12 cellular contexts compared by ENCODE assay signal in genomic region chr13:98207411-98207810, GRCh38. TPM values are rescaled to one million over a fixed set of nuclear protein-coding genes. Genes with fewer than 3 reads are reported as not detected.
DNase-seq lines count a peak whose midpoint lies in the region; ATAC-seq and TF ChIP-seq lines count a peak whose summit lies in the region.
"Had no signal": no experiment of that assay in that cellular context is flagged by ENCODE, and none has a peak within 500 bp of the region (broad histone marks: within the 10 kb centered on the region; RNA-seq: fewer than 3 reads in every experiment).

No MANE protein-coding gene starts in this region.

- H3K36me3 ChIP-seq in colonic mucosa (no peaks in the 10 kb centered on the region), lower lobe of right lung (no peaks in the 10 kb centered on the region), smooth muscle cell (ENCODE audit: low read depth) (no peaks in the 10 kb centered on the region)
- H3K36me3 ChIP-seq in naive thymus-derived CD4-positive, alpha-beta T cell (ENCODE audit: control insufficient read depth in 2 of 3, insufficient read depth in 3 of 3, low read length in 3 of 3), result no peaks in the 10 kb centered on the region

- no peaks in the 10 kb centered on the region for H3K4me1 ChIP-seq in colonic mucosa
- no peaks in the 10 kb centered on the region for H3K4me1 ChIP-seq in lower lobe of right lung
- H3K4me1 ChIP-seq in smooth muscle cell (ENCODE audit: low read depth), result peaks cover 5% of the 10 kb centered on the region
- H3K4me1 ChIP-seq in naive thymus-derived CD4-positive, alpha-beta T cell (ENCODE audit: control insufficient read depth in 2 of 2, insufficient read depth in 2 of 2, low read length in 2 of 2), result no peaks in the 10 kb centered on the region

- no peak overlapping the region for H3K9ac ChIP-seq in colonic mucosa (ENCODE audit: low read depth in 2 of 2, low read length in 2 of 2)
- peak overlapping the region; percentile 58 for H3K9ac ChIP-seq in smooth muscle cell (ENCODE audit: low read depth)

- peaks cover 6% of the 10 kb centered on the region for H3K27me3 Mint-ChIP-seq in HFFc6 (ENCODE audit: insufficient read depth)
- peaks cover 0 to 27% (median 16%) of the 10 kb centered on the region in 5 donors for H3K27me3 Mint-ChIP-seq in naive thymus-derived CD4-positive, alpha-beta T cell
- H3K27me3 Mint-ChIP-seq: brain had no signal

- no peaks in the 10 kb centered on the region for H4K20me1 ChIP-seq in smooth muscle cell (ENCODE audit: low read depth)

- no peak overlapping the region for H2AFZ ChIP-seq in smooth muscle cell (ENCODE audit: low read depth)

- H3K79me2 ChIP-seq in smooth muscle cell (ENCODE audit: low read depth), result peaks cover 74% of the 10 kb centered on the region

- peak overlapping the region; percentile 74 for H3K4me3 Mint-ChIP-seq in HFFc6
- no peak overlapping the region for H3K4me3 Mint-ChIP-seq in naive thymus-derived CD4-positive, alpha-beta T cell
- H3K4me3 Mint-ChIP-seq: brain had no signal

- peaks cover 45% of the 10 kb centered on the region for H3K36me3 Mint-ChIP-seq in HFFc6 (ENCODE audit: low read depth)
- peaks cover 0 to 4% (median 0%) of the 10 kb centered on the region in 5 donors for H3K36me3 Mint-ChIP-seq in naive thymus-derived CD4-positive, alpha-beta T cell

- no peaks in the 10 kb centered on the region for H3K27me3 ChIP-seq in colonic mucosa
- no peaks in the 10 kb centered on the region for H3K27me3 ChIP-seq in lower lobe of right lung (ENCODE audit: low read depth)
- H3K27me3 ChIP-seq in smooth muscle cell (ENCODE audit: low read depth), result no peaks in the 10 kb centered on the region
- no peaks in the 10 kb centered on the region for H3K27me3 ChIP-seq in naive thymus-derived CD4-positive, alpha-beta T cell (ENCODE audit: control insufficient read depth in 2 of 2, insufficient read depth in 2 of 2, low read length in 2 of 2)

- H3K27ac Mint-ChIP-seq in HFFc6, result peak overlapping the region; percentile 87
- no peak overlapping the region for H3K27ac Mint-ChIP-seq in naive thymus-derived CD4-positive, alpha-beta T cell

- peak; percentile 55 to 56 for ATAC-seq in lower lobe of right lung
- ATAC-seq in naive thymus-derived CD4-positive, alpha-beta T cell, result no peak

- H3K27ac ChIP-seq in colonic mucosa (peak overlapping the region; percentile 15), lower lobe of right lung (peak overlapping the region; percentile 53), smooth muscle cell (ENCODE audit: low read depth) (peak overlapping the region; percentile 90)
- no peak overlapping the region for H3K27ac ChIP-seq in naive thymus-derived CD4-positive, alpha-beta T cell (ENCODE audit: low read depth, low read length)

- no peaks in the 10 kb centered on the region for H3K9me3 ChIP-seq in colonic mucosa
- H3K9me3 ChIP-seq in lower lobe of right lung, result peaks cover 4% of the 10 kb centered on the region
- H3K9me3 ChIP-seq in smooth muscle cell (replicated peaks; ENCODE audit: low read depth), result peaks cover 8% of the 10 kb centered on the region
- H3K9me3 ChIP-seq in naive thymus-derived CD4-positive, alpha-beta T cell (ENCODE audit: control insufficient read depth in 2 of 3, low read length in 3 of 3), result peaks cover 0 to 6% (median 0%) of the 10 kb centered on the region in 3 experiments

- peaks cover 30% of the 10 kb centered on the region for H3K9me3 Mint-ChIP-seq in HFFc6
- peaks cover 2 to 34% (median 11%) of the 10 kb centered on the region in 11 donors for H3K9me3 Mint-ChIP-seq in naive thymus-derived CD4-positive, alpha-beta T cell

- POLR2A ChIA-PET in naive thymus-derived CD4-positive, alpha-beta T cell (lab: Charles Lee), result no interaction called here

- H3K4me3 ChIP-seq in colonic mucosa, result no peak overlapping the region
- no peak overlapping the region for H3K4me3 ChIP-seq in lower lobe of right lung
- no peak overlapping the region for H3K4me3 ChIP-seq in smooth muscle cell
- no peak overlapping the region for H3K4me3 ChIP-seq in naive thymus-derived CD4-positive, alpha-beta T cell (ENCODE audit: low read length)

- CTCF ChIA-PET in naive thymus-derived CD4-positive, alpha-beta T cell (lab: Charles Lee), result no interaction called here

- H3K4me1 Mint-ChIP-seq in HFFc6 (ENCODE audit: low read depth), result peaks cover 93% of the 10 kb centered on the region
- no peaks in the 10 kb centered on the region for H3K4me1 Mint-ChIP-seq in naive thymus-derived CD4-positive, alpha-beta T cell

- peak overlapping the region; percentile 70 for H3K4me2 ChIP-seq in smooth muscle cell

- TF ChIP-seq CTCF in HFFc6 (IDR thresholded peaks at IDR 0.05) (no peak), colonic mucosa (IDR thresholded peaks at IDR 0.05) (no peak), lower lobe of right lung (IDR thresholded peaks at IDR 0.05) (no peak), smooth muscle cell (IDR thresholded peaks at IDR 0.05; ENCODE audit: borderline replicate concordance, insufficient read depth, poor library complexity, severe bottlenecking) (no peak)

- 38% methylated on average over 4 of the region's 4 CpGs for WGBS in smooth muscle cell (ENCODE audit: low lambda C conversion rate)

- DNase-seq in HFFc6 (peak; percentile 57), colonic mucosa (no peak), lower lobe of right lung (no peak), smooth muscle cell (lab: John Stamatoyannopoulos, UW; ENCODE audit: unreplicated experiment) (no peak), NCI-H2227 treated with DMSO at 0.1 percent for 48 hours (lab: John Stamatoyannopoulos, UW) (no peak), amygdala (lab: John Stamatoyannopoulos, UW) (no peak), NCI-H1105 (lab: John Stamatoyannopoulos, UW) (no peak)
- DNase-seq in naive thymus-derived CD4-positive, alpha-beta T cell, result no peak
- DNase-seq: activated CD4-positive, alpha-beta T cell treated with anti-CD3 and anti-CD28 coated beads for 48 hours; midbrain had no signal

- intact Hi-C loops in colonic mucosa (cut with DNase I) (no loop called here), lower lobe of right lung (cut with DNase I) (no loop called here)
- intact Hi-C loops in naive thymus-derived CD4-positive, alpha-beta T cell (cut with micrococcal nuclease), result no loop called here

- H3F3A ChIP-seq in smooth muscle cell (ENCODE audit: low read depth), result peaks cover 14% of the 10 kb centered on the region

RNA-seq across cellular contexts. Expression of gene RNF113B, which starts 30.3 kb away (rescaled TPM):
- total RNA-seq in HFFc6 (2021; fragmentation: NEBNext Ultra II Directional; extraction: Animal tissue kit (Norgen Biotek cat#: 25700)), result not detected
- total RNA-seq in colonic mucosa, result not detected
- total RNA-seq in lower lobe of right lung, result not detected
- not detected in 2 replicates for total RNA-seq in smooth muscle cell
- polyA plus RNA-seq in smooth muscle cell, result 0.38 TPM in 1 of 2 replicates, not detected in the other
- total RNA-seq in naive thymus-derived CD4-positive, alpha-beta T cell, result not detected
- not detected for polyA plus RNA-seq in naive thymus-derived CD4-positive, alpha-beta T cell
- total RNA-seq: T-helper 1 cell treated with Interleukin-12 subunit alpha and Interleukin-12 subunit beta and Interleukin-4 antibody, amounts not matched to agents 30 ng/mL and 1 ng/mL, for 36 hours had no signal
